Comparison of ENCODE assay signal across 8 cellular contexts in the genomic region with DNA sequence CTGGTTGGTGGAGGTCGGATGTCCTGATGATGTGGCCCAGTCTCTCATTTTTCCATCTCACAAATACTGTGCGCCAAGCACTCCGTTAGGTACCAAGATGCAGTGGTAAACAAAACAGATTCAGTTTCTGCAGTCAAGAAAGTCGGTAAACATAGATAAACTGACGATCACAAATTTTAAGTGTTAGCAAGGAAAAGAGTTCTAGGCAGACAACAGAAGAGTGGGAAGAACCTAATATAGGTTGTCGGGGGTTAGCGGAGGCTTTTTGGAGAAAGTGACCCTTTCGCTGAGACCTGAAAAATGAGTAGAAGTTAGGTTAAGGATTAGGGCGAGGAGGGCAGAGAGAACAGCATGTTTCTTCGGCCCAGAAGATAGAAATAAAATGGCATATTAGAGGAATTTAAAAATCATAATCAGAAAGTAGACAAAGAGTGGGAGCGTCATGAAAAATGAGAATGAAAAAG. TPM values are rescaled to one million over a fixed set of nuclear protein-coding genes. Genes with fewer than 3 reads are reported as not detected.
A peak's percentile ranks its signal among the peaks of the same experiment; 100 is the strongest.
DNase-seq lines count a peak whose midpoint lies in the region; ATAC-seq and TF ChIP-seq lines count a peak whose summit lies in the region.

No MANE protein-coding gene starts in this region.

- H4K20me1 ChIP-seq in GM23338 (replicated peaks; ENCODE audit: insufficient read depth) = peaks cover 28% of the 10 kb centered on the region

- H2AFZ ChIP-seq in GM23338 = peak overlapping the region; percentile 70

- peaks cover 93% of the 10 kb centered on the region for H3K79me2 ChIP-seq in GM23338 (replicated peaks; ENCODE audit: insufficient read depth)

- H3K4me2 ChIP-seq in GM23338 = peak overlapping the region; percentile 86
- H3K4me2 ChIP-seq in skeletal muscle satellite cell (ENCODE audit: low read length) = peak overlapping the region; percentile 83

- peaks cover 8% of the 10 kb centered on the region for H3K27me3 Mint-ChIP-seq in GM23338 (ENCODE audit: insufficient read depth, low read depth, poor library complexity)

- no peaks in the 10 kb centered on the region; the same call in 2 of the 3 replicates for H3K9me3 Mint-ChIP-seq in GM23338

- TF ChIP-seq POLR2A in gastroesophageal sphincter (IDR thresholded peaks at IDR 0.05) = no peak

- peak overlapping the region; percentile 98 for H3K4me3 Mint-ChIP-seq in GM23338

- H3K9me3 ChIP-seq in WERI-Rb-1 (ENCODE audit: severe bottlenecking) = no peaks in the 10 kb centered on the region
- H3K9me3 ChIP-seq in gastroesophageal sphincter = no peaks in the 10 kb centered on the region
- H3K9me3 ChIP-seq in skeletal muscle satellite cell (replicated peaks; ENCODE audit: low read length) = no peaks in the 10 kb centered on the region

- 2 to 5% methylated on average over 8 of the region's 11 CpGs for WGBS in gastroesophageal sphincter (ENCODE audit: low coverage in 1 of 2), 2 donors

- peak overlapping the region; percentile 96 for H3K9ac ChIP-seq in skeletal muscle satellite cell (ENCODE audit: low read depth, low read length)

- peaks cover 17% of the 10 kb centered on the region for H3K4me1 Mint-ChIP-seq in GM23338

- H3K27me3 ChIP-seq in GM23338 (ENCODE audit: insufficient read depth) (no peaks in the 10 kb centered on the region), WERI-Rb-1 (ENCODE audit: insufficient read depth, low read depth, severe bottlenecking) (no peaks in the 10 kb centered on the region), gastroesophageal sphincter (no peaks in the 10 kb centered on the region), skeletal muscle satellite cell (ENCODE audit: control insufficient read depth, insufficient read depth, low read length) (no peaks in the 10 kb centered on the region)

- DNase-seq in GM23338 (ENCODE audit: low spot score) = no peak
- DNase-seq in WERI-Rb-1 = no peak
- DNase-seq in OCI-M1 (lab: John Stamatoyannopoulos, UW) = no peak
- no peak for DNase-seq in HuH-7.5 (ENCODE audit: low spot score)
- DNase-seq in SW 1271 (lab: John Stamatoyannopoulos, UW) = no peak

- H3K36me3 ChIP-seq in GM23338 (ENCODE audit: insufficient read depth) (peaks cover 15% of the 10 kb centered on the region), WERI-Rb-1 (peaks cover 29% of the 10 kb centered on the region), gastroesophageal sphincter (peaks cover 0 to 18% of the 10 kb centered on the region in 2 donors), skeletal muscle satellite cell (ENCODE audit: insufficient read depth, low read length) (peaks cover 10% of the 10 kb centered on the region)

- H3K27ac Mint-ChIP-seq in GM23338 = peak overlapping the region; percentile 98

- no peak for TF ChIP-seq CTCF in GM23338 (conservative IDR thresholded peaks at IDR 0.05; ENCODE audit: low read depth in 2 of 2)
- TF ChIP-seq CTCF in WERI-Rb-1 (IDR thresholded peaks at IDR 0.05; ENCODE audit: low read depth, low read length) = no peak
- TF ChIP-seq CTCF in gastroesophageal sphincter (IDR thresholded peaks at IDR 0.05) = no peak

- peaks cover 34% of the 10 kb centered on the region for H3K36me3 Mint-ChIP-seq in GM23338 (ENCODE audit: low read depth)

- TF ChIP-seq EP300 in gastroesophageal sphincter (IDR thresholded peaks at IDR 0.05) = no peak

- no peak for ATAC-seq in GM23338
- no peak for ATAC-seq in gastroesophageal sphincter
- no peak for ATAC-seq in GM21619 (IDR thresholded peaks at IDR 0.05; ENCODE audit: unreplicated experiment)

- peaks cover 11% of the 10 kb centered on the region; the same call in 1 of the 2 replicates for H3K4me1 ChIP-seq in GM23338 (ENCODE audit: insufficient read depth)
- H3K4me1 ChIP-seq in gastroesophageal sphincter = peaks cover 0 to 52% (median 21%) of the 10 kb centered on the region in 3 donors
- peaks cover 16% of the 10 kb centered on the region for H3K4me1 ChIP-seq in skeletal muscle satellite cell (ENCODE audit: control insufficient read depth, insufficient read depth, low read length)

- peak overlapping the region; percentile 90 for H3K27ac ChIP-seq in GM23338 (ENCODE audit: low read depth)
- peak overlapping the region; percentile 73 for H3K27ac ChIP-seq in WERI-Rb-1
- peak overlapping the region; percentile 47 to 90 (median 86) for H3K27ac ChIP-seq in gastroesophageal sphincter

- H3F3A ChIP-seq in GM23338 (replicated peaks; ENCODE audit: low read depth) = no peaks in the 10 kb centered on the region

- no peaks in the 10 kb centered on the region for H3K9me2 ChIP-seq in GM23338 (ENCODE audit: insufficient read depth)

- H3K4me3 ChIP-seq in GM23338 = peak overlapping the region; percentile 83
- peak overlapping the region; percentile 99 for H3K4me3 ChIP-seq in WERI-Rb-1 (ENCODE audit: low read depth, low read length)
- H3K4me3 ChIP-seq in gastroesophageal sphincter = peak overlapping the region; percentile 77 to 96
- peak overlapping the region; percentile 96 for H3K4me3 ChIP-seq in skeletal muscle satellite cell (ENCODE audit: low read length)

TF ChIP-seq in GM23338, 12 proteins besides CTCF, POLR2A, EP300 and RAD21 (continues in another document):
- no peak for TF ChIP-seq EZH2phosphoT487 (IDR thresholded peaks at IDR 0.05; ENCODE audit: unreplicated experiment)
- no peak for TF ChIP-seq CREB1 (CRISPR knock-in tag; IDR thresholded peaks at IDR 0.05; ENCODE audit: low read depth)
- no peak for TF ChIP-seq ZNF331 (CRISPR knock-in tag; IDR thresholded peaks at IDR 0.05; ENCODE audit: low read depth)
- TF ChIP-seq, protein P1, sequence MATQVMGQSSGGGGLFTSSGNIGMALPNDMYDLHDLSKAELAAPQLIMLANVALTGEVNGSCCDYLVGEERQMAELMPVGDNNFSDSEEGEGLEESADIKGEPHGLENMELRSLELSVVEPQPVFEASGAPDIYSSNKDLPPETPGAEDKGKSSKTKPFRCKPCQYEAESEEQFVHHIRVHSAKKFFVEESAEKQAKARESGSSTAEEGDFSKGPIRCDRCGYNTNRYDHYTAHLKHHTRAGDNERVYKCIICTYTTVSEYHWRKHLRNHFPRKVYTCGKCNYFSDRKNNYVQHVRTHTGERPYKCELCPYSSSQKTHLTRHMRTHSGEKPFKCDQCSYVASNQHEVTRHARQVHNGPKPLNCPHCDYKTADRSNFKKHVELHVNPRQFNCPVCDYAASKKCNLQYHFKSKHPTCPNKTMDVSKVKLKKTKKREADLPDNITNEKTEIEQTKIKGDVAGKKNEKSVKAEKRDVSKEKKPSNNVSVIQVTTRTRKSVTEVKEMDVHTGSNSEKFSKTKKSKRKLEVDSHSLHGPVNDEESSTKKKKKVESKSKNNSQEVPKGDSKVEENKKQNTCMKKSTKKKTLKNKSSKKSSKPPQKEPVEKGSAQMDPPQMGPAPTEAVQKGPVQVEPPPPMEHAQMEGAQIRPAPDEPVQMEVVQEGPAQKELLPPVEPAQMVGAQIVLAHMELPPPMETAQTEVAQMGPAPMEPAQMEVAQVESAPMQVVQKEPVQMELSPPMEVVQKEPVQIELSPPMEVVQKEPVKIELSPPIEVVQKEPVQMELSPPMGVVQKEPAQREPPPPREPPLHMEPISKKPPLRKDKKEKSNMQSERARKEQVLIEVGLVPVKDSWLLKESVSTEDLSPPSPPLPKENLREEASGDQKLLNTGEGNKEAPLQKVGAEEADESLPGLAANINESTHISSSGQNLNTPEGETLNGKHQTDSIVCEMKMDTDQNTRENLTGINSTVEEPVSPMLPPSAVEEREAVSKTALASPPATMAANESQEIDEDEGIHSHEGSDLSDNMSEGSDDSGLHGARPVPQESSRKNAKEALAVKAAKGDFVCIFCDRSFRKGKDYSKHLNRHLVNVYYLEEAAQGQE (IDR thresholded peaks at IDR 0.05; ENCODE audit: unreplicated experiment) = no peak
- TF ChIP-seq, protein P2, sequence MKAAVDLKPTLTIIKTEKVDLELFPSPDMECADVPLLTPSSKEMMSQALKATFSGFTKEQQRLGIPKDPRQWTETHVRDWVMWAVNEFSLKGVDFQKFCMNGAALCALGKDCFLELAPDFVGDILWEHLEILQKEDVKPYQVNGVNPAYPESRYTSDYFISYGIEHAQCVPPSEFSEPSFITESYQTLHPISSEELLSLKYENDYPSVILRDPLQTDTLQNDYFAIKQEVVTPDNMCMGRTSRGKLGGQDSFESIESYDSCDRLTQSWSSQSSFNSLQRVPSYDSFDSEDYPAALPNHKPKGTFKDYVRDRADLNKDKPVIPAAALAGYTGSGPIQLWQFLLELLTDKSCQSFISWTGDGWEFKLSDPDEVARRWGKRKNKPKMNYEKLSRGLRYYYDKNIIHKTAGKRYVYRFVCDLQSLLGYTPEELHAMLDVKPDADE (IDR thresholded peaks at IDR 0.05) = no peak

RNA-seq across cellular contexts. Expression of gene ORC3, which starts 0.5 kb away (rescaled TPM):
- total RNA-seq in GM23338 (2014; rRNA removed; shearing (Covaris generic)) = 53.1 and 64.9 TPM in 2 replicates
- polyA plus RNA-seq in GM23338 (2016; fragmentation: Nextera tagmentation; extraction: Ambion mirVana) = 78.4 and 80.7 TPM in 2 replicates
- 10 to 100 TPM; 11.3 to 24.3 (median 14.1) TPM for total RNA-seq in gastroesophageal sphincter
- total RNA-seq in skeletal muscle satellite cell (2012; rRNA removed) = 33.2 and 35.7 TPM in 2 replicates

RNA-seq across cellular contexts. Expression of gene RARS2, which starts 0.7 kb away (rescaled TPM):
- 29.6 and 31.8 TPM in 2 replicates for total RNA-seq in GM23338 (2014; rRNA removed; shearing (Covaris generic))
- polyA plus RNA-seq in GM23338 (2016; fragmentation: Nextera tagmentation; extraction: Ambion mirVana) = 33.9 and 38.5 TPM in 2 replicates
- total RNA-seq in gastroesophageal sphincter = 10 to 100 TPM; 13.6 to 26.9 (median 23.4) TPM
- total RNA-seq in skeletal muscle satellite cell (2012; rRNA removed) = 33.6 and 35.5 TPM in 2 replicates
